13 cellular contexts compared by ENCODE assay signal in the genomic region with DNA sequence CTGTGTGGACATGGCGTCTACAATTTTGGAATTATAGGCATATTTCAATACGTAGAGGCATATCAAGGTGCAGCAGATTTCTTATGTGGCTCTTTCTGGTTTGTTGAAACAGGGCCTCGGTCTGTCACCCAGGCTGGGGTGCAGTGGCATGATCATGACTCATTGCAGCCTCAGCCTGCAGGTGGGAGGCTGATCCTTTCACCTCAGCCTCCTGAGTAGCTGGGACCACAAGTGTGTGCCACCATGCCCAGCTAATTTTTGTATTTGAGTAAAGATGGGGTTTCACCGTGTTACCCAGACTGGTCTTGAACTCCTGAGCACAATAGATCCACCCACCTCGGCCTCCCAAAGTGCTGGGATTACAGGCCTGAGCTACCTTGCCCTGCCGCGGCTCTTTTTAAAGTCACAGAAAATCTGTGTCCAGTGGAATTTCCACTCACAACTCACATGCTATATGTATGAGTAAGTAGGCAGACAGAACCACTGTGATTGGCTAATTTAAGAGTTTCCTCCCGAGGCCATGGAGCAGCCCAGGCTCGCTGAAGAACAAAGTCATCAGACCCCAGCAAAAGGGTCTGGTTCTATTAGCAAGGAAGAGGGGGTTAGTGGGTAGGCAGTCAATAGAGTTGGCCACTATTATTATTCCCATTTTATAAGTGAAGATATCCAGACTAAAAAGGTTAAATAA. TPM values are rescaled to one million over a fixed set of nuclear protein-coding genes. Genes with fewer than 3 reads are reported as not detected.
DNase-seq lines count a peak whose midpoint lies in the region; TF ChIP-seq lines count a peak whose summit lies in the region.
"Had no signal": no experiment of that assay in that cellular context is flagged by ENCODE, and none has a peak within 500 bp of the region (broad histone marks: within the 10 kb centered on the region; RNA-seq: fewer than 3 reads in every experiment).

No MANE protein-coding gene starts in this region.

- 72 to 82% (median 79%) methylated on average over 9 of the region's 9 CpGs for WGBS in spleen, 5 donors

- H2AFZ ChIP-seq in PC-9, result no peak overlapping the region

- peaks cover 11 to 27% of the 10 kb centered on the region in 2 donors for H3K36me3 Mint-ChIP-seq in CD14-positive monocyte
- peaks cover 30% of the 10 kb centered on the region for H3K36me3 Mint-ChIP-seq in activated T-helper 1 cell treated with anti-CD3 and anti-CD28 coated beads, Interleukin-12 subunit alpha, Interleukin-12 subunit beta, Interleukin-2, Interleukin-4 antibody, amounts not matched to agents 30 ng/mL and 10 ng/mL and 1 ng/mL, durations not matched to agents 14 hours and 24 hours and 36 hours (ENCODE audit: low read depth)

- H4K20me1 ChIP-seq in PC-9 (ENCODE audit: insufficient read depth), result no peaks in the 10 kb centered on the region

- no peaks in the 10 kb centered on the region for H3K9me3 ChIP-seq in spleen
- no peaks in the 10 kb centered on the region for H3K9me3 ChIP-seq in PC-9 (ENCODE audit: insufficient read depth, low read depth)
- no peaks in the 10 kb centered on the region for H3K9me3 ChIP-seq in SJCRH30 (replicated peaks)
- H3K9me3 ChIP-seq: upper lobe of right lung had no signal

- peaks cover 19% of the 10 kb centered on the region; the same call in 1 of the 2 replicates for H3F3A ChIP-seq in PC-9 (ENCODE audit: insufficient read depth, low read depth)

- no peaks in the 10 kb centered on the region for H3K79me2 ChIP-seq in PC-9 (ENCODE audit: low read depth)

- no peaks in the 10 kb centered on the region for H3K9me2 ChIP-seq in PC-9 (ENCODE audit: insufficient read depth)

- H3K27ac ChIP-seq in spleen (peak overlapping the region in 5 of 8 donors; percentile 22 to 80 (median 73)), PC-9 (no peak overlapping the region), SJCRH30 (no peak overlapping the region)
- H3K27ac ChIP-seq: KMS-11, upper lobe of right lung had no signal

- H3K4me1 Mint-ChIP-seq in CD14-positive monocyte, result peaks cover 45% of the 10 kb centered on the region
- H3K4me1 Mint-ChIP-seq in activated T-helper 1 cell treated with anti-CD3 and anti-CD28 coated beads, Interleukin-12 subunit alpha, Interleukin-12 subunit beta, Interleukin-2, Interleukin-4 antibody, amounts not matched to agents 30 ng/mL and 10 ng/mL and 1 ng/mL, durations not matched to agents 14 hours and 24 hours and 36 hours (ENCODE audit: low read depth), result peaks cover 41% of the 10 kb centered on the region

- intact Hi-C loops in CD14-positive monocyte (cut with micrococcal nuclease) (no loop called here), spleen (cut with DNase I; ENCODE audit: low total_unique reads) (loop anchor here (10.0 kb wide), 1 partner anchor 95 kb away; no protein-coding TSS in a partner anchor), PC-9 (cut with micrococcal nuclease; ENCODE audit: unreplicated experiment) (no loop called here)
- intact Hi-C loops in activated T-helper 1 cell treated with anti-CD3 and anti-CD28 coated beads, Interleukin-12 subunit alpha, Interleukin-12 subunit beta, Interleukin-2, Interleukin-4 antibody, amounts not matched to agents 30 ng/mL and 10 ng/mL and 1 ng/mL, durations not matched to agents 14 hours and 24 hours and 36 hours (cut with micrococcal nuclease), result loop anchor here (5.0 to 10.0 kb wide), 2 partner anchors 458 to 1145 kb away; no protein-coding TSS in a partner anchor

- peaks cover 0 to 2% (median 0%) of the 10 kb centered on the region in 3 donors for H3K27me3 Mint-ChIP-seq in CD14-positive monocyte (ENCODE audit: low read depth in 3 of 3)
- no peaks in the 10 kb centered on the region for H3K27me3 Mint-ChIP-seq in activated T-helper 1 cell treated with anti-CD3 and anti-CD28 coated beads, Interleukin-12 subunit alpha, Interleukin-12 subunit beta, Interleukin-2, Interleukin-4 antibody, amounts not matched to agents 30 ng/mL and 10 ng/mL and 1 ng/mL, durations not matched to agents 14 hours and 24 hours and 36 hours (ENCODE audit: insufficient read depth)

- H3K27ac Mint-ChIP-seq in CD14-positive monocyte, result peak overlapping the region in 4 of 7 donors; percentile 30 to 64 (median 57)
- peak overlapping the region; percentile 80 for H3K27ac Mint-ChIP-seq in activated T-helper 1 cell treated with anti-CD3 and anti-CD28 coated beads, Interleukin-12 subunit alpha, Interleukin-12 subunit beta, Interleukin-2, Interleukin-4 antibody, amounts not matched to agents 30 ng/mL and 10 ng/mL and 1 ng/mL, durations not matched to agents 14 hours and 24 hours and 36 hours

- TF ChIP-seq POLR2A in spleen (IDR thresholded peaks at IDR 0.05), result no peak

- no peak overlapping the region for H3K4me3 Mint-ChIP-seq in CD14-positive monocyte
- H3K4me3 Mint-ChIP-seq in activated T-helper 1 cell treated with anti-CD3 and anti-CD28 coated beads, Interleukin-12 subunit alpha, Interleukin-12 subunit beta, Interleukin-2, Interleukin-4 antibody, amounts not matched to agents 30 ng/mL and 10 ng/mL and 1 ng/mL, durations not matched to agents 14 hours and 24 hours and 36 hours, result peak overlapping the region; percentile 43
- H3K4me3 Mint-ChIP-seq: neural crest cell had no signal

- peak overlapping the region in 1 of 8 donors; percentile 11 for H3K4me3 ChIP-seq in spleen
- H3K4me3 ChIP-seq in PC-9, result no peak overlapping the region
- H3K4me3 ChIP-seq in SJCRH30, result no peak overlapping the region
- H3K4me3 ChIP-seq: upper lobe of right lung had no signal

- no peaks in the 10 kb centered on the region for H3K36me3 ChIP-seq in spleen
- H3K36me3 ChIP-seq in PC-9 (ENCODE audit: low read depth), result no peaks in the 10 kb centered on the region
- H3K36me3 ChIP-seq in SJCRH30, result no peaks in the 10 kb centered on the region
- H3K36me3 ChIP-seq: upper lobe of right lung had no signal

- H3K27me3 ChIP-seq in spleen (replicated peaks in 1 of 7) (no peaks in the 10 kb centered on the region), PC-9 (ENCODE audit: insufficient read depth, low read depth) (no peaks in the 10 kb centered on the region), SJCRH30 (no peaks in the 10 kb centered on the region)
- H3K27me3 ChIP-seq: upper lobe of right lung had no signal

- DNase-seq in CD14-positive monocyte (ENCODE audit: low spot score) (no peak), T-helper 22 cell (ENCODE audit: low read depth) (peak; percentile 58), spleen (no peak), ecto neural progenitor cell (ENCODE audit: low spot score) (no peak), PC-9 (no peak), SJCRH30 (no peak), C1 segment of cervical spinal cord (lab: John Stamatoyannopoulos, UW) (no peak)
- DNase-seq in activated T-helper 1 cell treated with anti-CD3 and anti-CD28 coated beads, Interleukin-12 subunit alpha, Interleukin-12 subunit beta, Interleukin-2, Interleukin-4 antibody, amounts not matched to agents 30 ng/mL and 10 ng/mL and 1 ng/mL, durations not matched to agents 14 hours and 24 hours and 36 hours (ENCODE audit: low spot score), result no peak
- DNase-seq: islet precursor cell, NCI-H2171, upper lobe of right lung had no signal

- peaks cover 0 to 2% (median 0%) of the 10 kb centered on the region in 7 donors for H3K9me3 Mint-ChIP-seq in CD14-positive monocyte
- H3K9me3 Mint-ChIP-seq in activated T-helper 1 cell treated with anti-CD3 and anti-CD28 coated beads, Interleukin-12 subunit alpha, Interleukin-12 subunit beta, Interleukin-2, Interleukin-4 antibody, amounts not matched to agents 30 ng/mL and 10 ng/mL and 1 ng/mL, durations not matched to agents 14 hours and 24 hours and 36 hours, result no peaks in the 10 kb centered on the region
- H3K9me3 Mint-ChIP-seq: neural crest cell had no signal

- H3K4me1 ChIP-seq in spleen (peaks cover 62 to 100% (median 89%) of the 10 kb centered on the region in 6 donors), PC-9 (replicated peaks; ENCODE audit: insufficient read depth) (peaks cover 34% of the 10 kb centered on the region), SJCRH30 (no peaks in the 10 kb centered on the region)

- CTCF ChIA-PET in PC-9 (lab: Charles Lee), result no interaction called here

- TF ChIP-seq CTCF in CD14-positive monocyte (IDR thresholded peaks at IDR 0.05) (no peak), spleen (IDR thresholded peaks at IDR 0.05 in 8 of 11, conservative IDR thresholded peaks at IDR 0.05 in 3 of 11) (no peak), PC-9 (conservative IDR thresholded peaks at IDR 0.05) (no peak)

- POLR2A ChIA-PET in PC-9 (lab: Charles Lee; ENCODE audit: unreplicated experiment), result no interaction called here

- H3K4me2 ChIP-seq in PC-9, result no peak overlapping the region
- H3K4me2 ChIP-seq: KMS-11 had no signal

- BruUV-seq in PC-9 (replicated peaks; lab: Mats Ljungman, UMichigan), result no TSS peak

RNA-seq across cellular contexts. Expression of a gene that starts 9.2 kb away (rescaled TPM):
- polyA plus RNA-seq in CD14-positive monocyte (100 to 1,000 TPM; 146 to 151 TPM), spleen (10 to 100 TPM; 23.6 to 36.8 (median 30.7) TPM)
- 126 and 128 TPM in 2 replicates for total RNA-seq in activated T-helper 1 cell treated with anti-CD3 and anti-CD28 coated beads, Interleukin-12 subunit alpha, Interleukin-12 subunit beta, Interleukin-2, Interleukin-4 antibody, amounts not matched to agents 30 ng/mL and 10 ng/mL and 1 ng/mL, durations not matched to agents 14 hours and 24 hours and 36 hours
- total RNA-seq in spleen (100 to 1,000 TPM in 5 of 7 donors, 10 to 100 TPM in 2; 77.4 to 180 (median 112) TPM), PC-9 (2021) (0.33 TPM in 1 of 2 replicates, not detected in the other)
- 0.15 and 0.43 TPM in 2 replicates for total RNA-seq in SJCRH30 (2014; rRNA removed; shearing (Covaris generic))

Comparison
In these comparisons a context has a peak if more than half of its experiments do, and no peak if none do; other contexts are left out.
1. H3K27ac ChIP-seq: peak in spleen (5 of 8); none in PC-9 (single experiment) and SJCRH30 (single experiment).
2. RNA of a gene that starts 9.2 kb away (total RNA-seq): 126 to 128 TPM in activated T-helper 1 cell treated with anti-CD3 and anti-CD28 coated beads, Interleukin-12 subunit alpha, Interleukin-12 subunit beta, Interleukin-2, Interleukin-4 antibody, amounts not matched to agents 30 ng/mL and 10 ng/mL and 1 ng/mL, durations not matched to agents 14 hours and 24 hours and 36 hours and 77.4 to 180 TPM in spleen; 0.15 to 0.43 TPM in SJCRH30 and 0.33 TPM in PC-9; every median in the first group is over 10 times any median in the second.
3. intact Hi-C loops: an anchor here in activated T-helper 1 cell treated with anti-CD3 and anti-CD28 coated beads, Interleukin-12 subunit alpha, Interleukin-12 subunit beta, Interleukin-2, Interleukin-4 antibody, amounts not matched to agents 30 ng/mL and 10 ng/mL and 1 ng/mL, durations not matched to agents 14 hours and 24 hours and 36 hours (5.0 to 10.0 kb wide) and spleen (10.0 kb wide); none called in CD14-positive monocyte and PC-9.